ENCODE assay signal across 8 cellular contexts in genomic region chr9:135908334-135909204, GRCh38. TPM values are rescaled to one million over a fixed set of nuclear protein-coding genes. Genes with fewer than 3 reads are reported as not detected.
DNase-seq lines count a peak whose midpoint lies in the region; ATAC-seq and TF ChIP-seq lines count a peak whose summit lies in the region.

No MANE protein-coding gene starts in this region.

- DNase-seq in DND-41 (no peak), HK-2 (ENCODE audit: unreplicated experiment) (peak; percentile 61), astrocyte of the spinal cord (ENCODE audit: low read depth, low spot score) (no peak), right lobe of liver (no peak), upper lobe of right lung (peak; percentile 71), NCI-H2107 (lab: John Stamatoyannopoulos, UW) (no peak)
- DNase-seq in stimulated activated CD4-positive, alpha-beta T cell treated with anti-CD3 and anti-CD28 coated beads, Interleukin-1b, Interleukin-23, amount 100 ng/mL, for 48 hours, result no peak

- H3K27ac ChIP-seq in DND-41 (ENCODE audit: low read length) (peak overlapping the region; percentile 59), right lobe of liver (no peak overlapping the region), upper lobe of right lung (peak overlapping the region; percentile 82)

- no peak for TF ChIP-seq POLR2A in right lobe of liver (IDR thresholded peaks at IDR 0.05)

- no peak for ATAC-seq in DND-41 (ENCODE audit: insufficient read depth, low read depth)
- ATAC-seq in right lobe of liver, result no peak
- ATAC-seq in upper lobe of right lung, result no peak
- ATAC-seq in HG03442 (IDR thresholded peaks at IDR 0.05; ENCODE audit: unreplicated experiment), result no peak

- no peaks in the 10 kb centered on the region for H3K27me3 ChIP-seq in DND-41 (ENCODE audit: insufficient read depth, low read length, poor library complexity)
- H3K27me3 ChIP-seq in right lobe of liver, result no peaks in the 10 kb centered on the region
- H3K27me3 ChIP-seq in upper lobe of right lung, result no peaks in the 10 kb centered on the region

- peaks cover 36% of the 10 kb centered on the region for H3K36me3 ChIP-seq in DND-41 (ENCODE audit: insufficient read depth, low read length)
- H3K36me3 ChIP-seq in right lobe of liver, result peaks cover 0 to 5% (median 0%) of the 10 kb centered on the region in 4 donors
- peaks cover under 1% of the 10 kb centered on the region for H3K36me3 ChIP-seq in upper lobe of right lung

- H3K9ac ChIP-seq in DND-41 (ENCODE audit: low read depth, low read length), result peak overlapping the region; percentile 72

- H3K9me3 ChIP-seq in DND-41 (ENCODE audit: insufficient read depth, low read length, severe bottlenecking) (no peaks in the 10 kb centered on the region), right lobe of liver (no peaks in the 10 kb centered on the region), upper lobe of right lung (no peaks in the 10 kb centered on the region)

- H2AFZ ChIP-seq in DND-41 (ENCODE audit: low read depth, low read length), result peak overlapping the region; percentile 59

- intact Hi-C loops in right lobe of liver (cut with DNase I) (loop anchor here in 1 of 2 donors (10.0 kb wide), 1 partner anchor 46 kb away; no protein-coding TSS in a partner anchor), upper lobe of right lung (cut with DNase I) (no loop called here)

- in situ Hi-C loops in astrocyte of the spinal cord (cut with HindIII; ENCODE audit: low sequenced_read_pairs), result no loop called here

- H3K4me3 ChIP-seq in DND-41 (ENCODE audit: low read depth in 1 of 2, low read length in 2 of 2) (peak overlapping the region; percentile 68 to 81; a peak in 3 of 4 replicates), astrocyte of the spinal cord (ENCODE audit: low read depth, low read length) (peak overlapping the region; percentile 59), right lobe of liver (peak overlapping the region; percentile 83 to 89 (median 84)), upper lobe of right lung (peak overlapping the region; percentile 76)

- H3K4me2 ChIP-seq in DND-41 (ENCODE audit: insufficient read depth, low read length), result peak overlapping the region; percentile 91

- TF ChIP-seq CTCF in DND-41 (IDR thresholded peaks at IDR 0.05; ENCODE audit: borderline replicate concordance, extremely low read depth, low read length, poor library complexity, severe bottlenecking) (no peak), astrocyte of the spinal cord (IDR thresholded peaks at IDR 0.05; ENCODE audit: low read depth, low read length) (no peak), right lobe of liver (IDR thresholded peaks at IDR 0.05) (no peak), upper lobe of right lung (IDR thresholded peaks at IDR 0.05) (no peak)

- H3K4me1 ChIP-seq in DND-41 (ENCODE audit: insufficient read depth, low read length) (peaks cover 46% of the 10 kb centered on the region), right lobe of liver (peaks cover 0 to 25% (median 8%) of the 10 kb centered on the region in 4 donors), upper lobe of right lung (peaks cover 30% of the 10 kb centered on the region)

- 77% methylated on average over 17 of the region's 33 CpGs for WGBS in right lobe of liver (ENCODE audit: insufficient coverage, low coverage, low lambda C conversion rate, missing lambda C conversion rate)

- peaks cover 30% of the 10 kb centered on the region; the same call in 1 of the 2 replicates for H4K20me1 ChIP-seq in DND-41 (ENCODE audit: insufficient read depth, low read length)

- H3K79me2 ChIP-seq in DND-41 (ENCODE audit: insufficient read depth, low read length), result peaks cover 63% of the 10 kb centered on the region

RNA-seq across cellular contexts. Expression of gene CAMSAP1, which starts 1.2 kb away (rescaled TPM):
- total RNA-seq in right lobe of liver (10 to 100 TPM in 3 of 6 experiments, 1 to 10 TPM in 3; 5.2 to 16.1 (median 10.4) TPM), upper lobe of right lung (26.5 TPM)

RNA-seq across cellular contexts. Expression of gene UBAC1, which starts 52.6 kb away (rescaled TPM):
- total RNA-seq in right lobe of liver (10 to 100 TPM; 15.2 to 27.0 (median 16.5) TPM), upper lobe of right lung (30.1 TPM)

Comparison
In these comparisons a context has a peak if more than half of its experiments do, and no peak if none do; other contexts are left out.
1. DNase-seq: peak in HK-2 (single experiment) and upper lobe of right lung (single experiment); none in DND-41 (single experiment), astrocyte of the spinal cord (single experiment), right lobe of liver (0 of 3), stimulated activated CD4-positive, alpha-beta T cell treated with anti-CD3 and anti-CD28 coated beads, Interleukin-1b, Interleukin-23, amount 100 ng/mL, for 48 hours (single experiment) and NCI-H2107 (single experiment).
2. H3K27ac ChIP-seq: peak in DND-41 (single experiment) and upper lobe of right lung (single experiment); none in right lobe of liver (0 of 3).
3. Peak in every context shown above with its lines, with median percentiles within 50 percentile points of each other: H3K4me3 ChIP-seq.